Comparison of ENCODE assay signal across 8 cellular contexts in genomic region chr17:7914771-7915610, GRCh38. TPM values are rescaled to one million over a fixed set of nuclear protein-coding genes. Genes with fewer than 3 reads are reported as not detected.
DNase-seq lines count a peak whose midpoint lies in the region; ATAC-seq and TF ChIP-seq lines count a peak whose summit lies in the region.

No MANE protein-coding gene starts in this region.

- H3K9me2 ChIP-seq in SU-DHL-6 (replicated peaks; ENCODE audit: insufficient read depth, low read length) = no peaks in the 10 kb centered on the region

- no CpG with 5 or more reads among the region's 20 CpGs for WGBS in H9 (ENCODE audit: extremely low coverage, insufficient read length, low lambda C conversion rate)

- H3K79me2 ChIP-seq in H9 (ENCODE audit: insufficient read depth, low read length) = no peaks in the 10 kb centered on the region
- peaks cover 6% of the 10 kb centered on the region; the same call in 1 of the 2 replicates for H3K79me2 ChIP-seq in SU-DHL-6 (ENCODE audit: insufficient read depth, low read length)
- H3K79me2 ChIP-seq in osteoblast (ENCODE audit: insufficient read depth, low read length) = no peaks in the 10 kb centered on the region

- no peak overlapping the region for H2BK15ac ChIP-seq in H9 (ENCODE audit: low read depth, low read length)

- no peak overlapping the region for H4K8ac ChIP-seq in H9 (replicated peaks; ENCODE audit: insufficient read length, low read depth, low read length)

- H3K4me3 ChIP-seq in SU-DHL-6 (ENCODE audit: insufficient read depth, low read length, poor library complexity, severe bottlenecking) = peak overlapping the region; percentile 76
- H3K4me3 ChIP-seq in osteoblast (ENCODE audit: insufficient read depth, low read length) = peak overlapping the region; percentile 79

- no peaks in the 10 kb centered on the region for H3K9me3 ChIP-seq in CD4-positive, alpha-beta T cell (ENCODE audit: control insufficient read depth, low read length)
- H3K9me3 ChIP-seq in H9 (ENCODE audit: control insufficient read depth, low read depth, low read length) (no peaks in the 10 kb centered on the region), SU-DHL-6 (ENCODE audit: insufficient read depth, low read length) (no peaks in the 10 kb centered on the region), osteoblast (ENCODE audit: low read depth, low read length) (no peaks in the 10 kb centered on the region)

- peak overlapping the region; percentile 77 for H3K4me2 ChIP-seq in H9 (ENCODE audit: insufficient read depth, insufficient read length, low read length)
- peak overlapping the region; percentile 97 for H3K4me2 ChIP-seq in SU-DHL-6 (ENCODE audit: low read depth, low read length, poor library complexity, severe bottlenecking)
- peak overlapping the region; percentile 88 for H3K4me2 ChIP-seq in osteoblast (ENCODE audit: insufficient read depth, low read length)

- no peak overlapping the region for H3K56ac ChIP-seq in H9 (ENCODE audit: insufficient read length, low read depth, low read length)

- no peak overlapping the region for H3K23ac ChIP-seq in H9 (ENCODE audit: insufficient read length, low read depth, low read length)

- H3K4me3 Mint-ChIP-seq in CD4-positive, alpha-beta T cell = peak overlapping the region; percentile 89
- H3K4me3 Mint-ChIP-seq in H9 = peak overlapping the region; percentile 75 to 84

- no peak overlapping the region for H2BK12ac ChIP-seq in H9 (ENCODE audit: insufficient read length, low read depth, low read length)

- CTCF ChIA-PET in CD4-positive, alpha-beta T cell (lab: Charles Lee) = interaction anchor here (1.3 to 3.8 kb wide), 4 partner anchors 17 to 142 kb away, joined by 5 to 50 read pairs (median 6); partner anchors contain the start of genes CNTROB and TRAPPC1

- peaks cover 25% of the 10 kb centered on the region for H3K36me3 Mint-ChIP-seq in CD4-positive, alpha-beta T cell (ENCODE audit: low read depth)
- peaks cover 0 to 11% (median 3%) of the 10 kb centered on the region in 3 experiments; a peak in 4 of 7 replicates for H3K36me3 Mint-ChIP-seq in H9 (ENCODE audit: insufficient read depth in 1 of 3, low read depth in 3 of 3)

- ATAC-seq in CD4-positive, alpha-beta T cell (ENCODE audit: poor library complexity) = no peak
- no peak for ATAC-seq in HG03039 (IDR thresholded peaks at IDR 0.05; ENCODE audit: unreplicated experiment)

- no peak overlapping the region for H2BK120ac ChIP-seq in H9 (ENCODE audit: low read depth, low read length, poor library complexity, severe bottlenecking)

- intact Hi-C loops in CD4-positive, alpha-beta T cell (cut with DNase I, micrococcal nuclease) = loop anchor here (2.0 to 10.0 kb wide), 7 partner anchors 26 to 387 kb away; partner anchors contain the start of gene CHD3 (in 1 of the 2)

- no peak overlapping the region for H3K4ac ChIP-seq in H9 (ENCODE audit: low read depth, low read length)

- TF ChIP-seq CTCF in CD4-positive, alpha-beta T cell (IDR thresholded peaks at IDR 0.05) = no peak
- no peak for TF ChIP-seq CTCF in H9 (conservative IDR thresholded peaks at IDR 0.05)
- no peak for TF ChIP-seq CTCF in SU-DHL-6 (IDR thresholded peaks at IDR 0.05; ENCODE audit: insufficient read depth, low read length, poor library complexity, severe bottlenecking)
- TF ChIP-seq CTCF in osteoblast (IDR thresholded peaks at IDR 0.05; ENCODE audit: extremely low read depth, low read depth, low read length) = no peak

- no peak overlapping the region for H2BK5ac ChIP-seq in H9 (ENCODE audit: insufficient read length, low read length)

- H3T11ph ChIP-seq in H9 (ENCODE audit: low read length) = no peak overlapping the region

- H3K36me3 ChIP-seq in SU-DHL-6 (ENCODE audit: low read length) (no peaks in the 10 kb centered on the region), osteoblast (ENCODE audit: insufficient read depth, low read length) (peaks cover 34% of the 10 kb centered on the region)

- POLR2A ChIA-PET in CD4-positive, alpha-beta T cell (lab: Charles Lee) = interaction anchor here (0.7 to 4.3 kb wide), 17 partner anchors 16 to 264 kb away, joined by 3 to 60 read pairs (median 5); partner anchors contain the start of genes CNTROB, CYB5D1, KCNAB3 and NAA38

- H3K9ac ChIP-seq in H9 (ENCODE audit: extremely low read depth, insufficient read length, low read length) = no peak overlapping the region
- peak overlapping the region; percentile 75 for H3K9ac ChIP-seq in SU-DHL-6 (ENCODE audit: low read length)

- H2AK5ac ChIP-seq in H9 (ENCODE audit: insufficient read length, low read length) = no peak overlapping the region

- H3F3A ChIP-seq in SU-DHL-6 (ENCODE audit: insufficient read depth) = peaks cover 18% of the 10 kb centered on the region

- H3K79me1 ChIP-seq in H9 (ENCODE audit: insufficient read depth, low read depth, low read length, poor library complexity, severe bottlenecking) = no peaks in the 10 kb centered on the region

- no peaks in the 10 kb centered on the region for H3K27me3 ChIP-seq in CD4-positive, alpha-beta T cell (ENCODE audit: control insufficient read depth, insufficient read depth, low read length)
- H3K27me3 ChIP-seq in H9 (ENCODE audit: insufficient read depth, low read length) = peaks cover 17% of the 10 kb centered on the region
- H3K27me3 ChIP-seq in SU-DHL-6 (ENCODE audit: low read length) = no peaks in the 10 kb centered on the region
- H3K27me3 ChIP-seq in osteoblast (ENCODE audit: insufficient read depth, low read length) = no peaks in the 10 kb centered on the region

- H3K4me1 ChIP-seq in H9 (ENCODE audit: insufficient read depth, low read length) = no peaks in the 10 kb centered on the region
- H3K4me1 ChIP-seq in osteoblast (ENCODE audit: insufficient read depth, low read length) = peaks cover 24% of the 10 kb centered on the region

- H3K4me1 Mint-ChIP-seq in CD4-positive, alpha-beta T cell (ENCODE audit: low read depth) = peaks cover 30% of the 10 kb centered on the region
- H3K4me1 Mint-ChIP-seq in H9 = peaks cover 12 to 13% of the 10 kb centered on the region in 2 experiments

- no peaks in the 10 kb centered on the region for H3K9me3 Mint-ChIP-seq in CD4-positive, alpha-beta T cell
- peaks cover 3 to 4% of the 10 kb centered on the region in 2 experiments; a peak in 3 of 5 replicates for H3K9me3 Mint-ChIP-seq in H9

- no peak for DNase-seq in CD4-positive, alpha-beta T cell
- DNase-seq in H9 = no peak
- peak; percentile 26 for DNase-seq in fibroblast of gingiva (ENCODE audit: low read depth)
- DNase-seq in osteoblast (ENCODE audit: insufficient read length, low spot score, missing footprints) = peak; percentile 84
- DNase-seq in A172 (ENCODE audit: low spot score) = no peak
- no peak for DNase-seq in NCI-H2227 treated with DMSO at 0.1 percent for 48 hours (lab: John Stamatoyannopoulos, UW)

- no peak overlapping the region for H4K5ac ChIP-seq in H9 (ENCODE audit: insufficient read length, low read depth, low read length)

- H3K14ac ChIP-seq in H9 (ENCODE audit: insufficient read depth, low read length) = no peak overlapping the region

- peak overlapping the region; percentile 88 for H3K27ac Mint-ChIP-seq in CD4-positive, alpha-beta T cell
- peak overlapping the region in 1 of 3 experiments; percentile 40; a peak in 2 of 7 replicates for H3K27ac Mint-ChIP-seq in H9

- peak overlapping the region; percentile 71 for H3K27ac ChIP-seq in CD4-positive, alpha-beta T cell (ENCODE audit: low read depth, low read length)
- H3K27ac ChIP-seq in H9 (ENCODE audit: insufficient read length, low read depth, low read length) (no peak overlapping the region), SU-DHL-6 (ENCODE audit: low read depth, low read length) (peak overlapping the region; percentile 63), osteoblast (ENCODE audit: low read depth, low read length) (peak overlapping the region; percentile 70)

- H3K23me2 ChIP-seq in H9 (ENCODE audit: insufficient read length, low read depth, low read length, poor library complexity, severe bottlenecking) = peaks cover 8% of the 10 kb centered on the region

- no peak overlapping the region for H4K91ac ChIP-seq in H9 (ENCODE audit: insufficient read length, low read depth, low read length)

- no peak overlapping the region for H2BK20ac ChIP-seq in H9 (ENCODE audit: low read depth, low read length, poor library complexity, severe bottlenecking)

- no peak overlapping the region for H3K18ac ChIP-seq in H9 (ENCODE audit: insufficient read length, low read depth, low read length)

- H4K20me1 ChIP-seq in H9 (ENCODE audit: control insufficient read depth, insufficient read depth, insufficient read length) (no peaks in the 10 kb centered on the region), SU-DHL-6 (ENCODE audit: low read depth, low read length) (no peaks in the 10 kb centered on the region), osteoblast (ENCODE audit: insufficient read depth, low read length) (no peaks in the 10 kb centered on the region)

- H2AFZ ChIP-seq in H9 (ENCODE audit: low read length) (no peak overlapping the region), SU-DHL-6 (ENCODE audit: low read depth, low read length, severe bottlenecking) (peak overlapping the region; percentile 33), osteoblast (ENCODE audit: low read length) (peak overlapping the region; percentile 74)

- H3K27me3 Mint-ChIP-seq in CD4-positive, alpha-beta T cell = no peaks in the 10 kb centered on the region
- peaks cover 53% of the 10 kb centered on the region for H3K27me3 Mint-ChIP-seq in H9 (ENCODE audit: low read depth)

RNA-seq across cellular contexts. Expression of gene RNF227, which starts 1.1 kb away (rescaled TPM):
- total RNA-seq in CD4-positive, alpha-beta T cell = 1 to 10 TPM; 3.2 to 3.5 TPM
- total RNA-seq in H9 (2021) = 1.9 and 2.5 TPM in 2 replicates
- 2.4 and 3.6 TPM in 2 replicates for total RNA-seq in osteoblast
- 1.5 and 1.8 TPM in 2 replicates for total RNA-seq in A172 (2014; rRNA removed; shearing (Covaris generic))

RNA-seq across cellular contexts. Expression of gene KCNAB3, which starts 14.7 kb away (rescaled TPM):
- 1 to 10 TPM; 7.1 to 8.2 TPM for total RNA-seq in CD4-positive, alpha-beta T cell
- total RNA-seq in H9 (2021) = 5.7 and 6.4 TPM in 2 replicates
- total RNA-seq in osteoblast = under 0.01 and 0.29 TPM in 2 replicates
- total RNA-seq in A172 (2014; rRNA removed; shearing (Covaris generic)) = 0.38 and 0.55 TPM in 2 replicates

RNA-seq across cellular contexts. Expression of gene TRAPPC1, which starts 16.8 kb away (rescaled TPM):
- total RNA-seq in CD4-positive, alpha-beta T cell = 10 to 100 TPM; 39.3 to 39.5 TPM
- total RNA-seq in H9 (2021) (132 and 160 TPM in 2 replicates), osteoblast (26.1 and 27.4 TPM in 2 replicates)
- total RNA-seq in A172 (2014; rRNA removed; shearing (Covaris generic)) = 54.2 and 64.2 TPM in 2 replicates

RNA-seq across cellular contexts. Expression of gene CNTROB, which starts 17.0 kb away (rescaled TPM):
- 10 to 100 TPM; 20.6 to 21.9 TPM for total RNA-seq in CD4-positive, alpha-beta T cell
- total RNA-seq in H9 (2021) (25.8 and 30.1 TPM in 2 replicates), osteoblast (20.6 and 21.5 TPM in 2 replicates)
- 34.5 and 35.4 TPM in 2 replicates for total RNA-seq in A172 (2014; rRNA removed; shearing (Covaris generic))

RNA-seq across cellular contexts. Expression of gene CHD3, which starts 26.4 kb away (rescaled TPM):
- 100 to 1,000 TPM; 263 to 297 TPM for total RNA-seq in CD4-positive, alpha-beta T cell
- 33.2 and 35.7 TPM in 2 replicates for total RNA-seq in H9 (2021)
- 95.2 and 97.0 TPM in 2 replicates for total RNA-seq in osteoblast
- 89.2 and 104 TPM in 2 replicates for total RNA-seq in A172 (2014; rRNA removed; shearing (Covaris generic))

Comparison
In these comparisons a context has a peak if more than half of its experiments do, and no peak if none do; other contexts are left out.
1. DNase-seq: peak in fibroblast of gingiva (single experiment) and osteoblast (single experiment); none in CD4-positive, alpha-beta T cell (0 of 10), H9 (single experiment), A172 (single experiment) and NCI-H2227 treated with DMSO at 0.1 percent for 48 hours (single experiment).
2. Peak in every context shown above with its lines, with median percentiles within 50 percentile points of each other: H3K4me2 ChIP-seq.